In the genomic region with DNA sequence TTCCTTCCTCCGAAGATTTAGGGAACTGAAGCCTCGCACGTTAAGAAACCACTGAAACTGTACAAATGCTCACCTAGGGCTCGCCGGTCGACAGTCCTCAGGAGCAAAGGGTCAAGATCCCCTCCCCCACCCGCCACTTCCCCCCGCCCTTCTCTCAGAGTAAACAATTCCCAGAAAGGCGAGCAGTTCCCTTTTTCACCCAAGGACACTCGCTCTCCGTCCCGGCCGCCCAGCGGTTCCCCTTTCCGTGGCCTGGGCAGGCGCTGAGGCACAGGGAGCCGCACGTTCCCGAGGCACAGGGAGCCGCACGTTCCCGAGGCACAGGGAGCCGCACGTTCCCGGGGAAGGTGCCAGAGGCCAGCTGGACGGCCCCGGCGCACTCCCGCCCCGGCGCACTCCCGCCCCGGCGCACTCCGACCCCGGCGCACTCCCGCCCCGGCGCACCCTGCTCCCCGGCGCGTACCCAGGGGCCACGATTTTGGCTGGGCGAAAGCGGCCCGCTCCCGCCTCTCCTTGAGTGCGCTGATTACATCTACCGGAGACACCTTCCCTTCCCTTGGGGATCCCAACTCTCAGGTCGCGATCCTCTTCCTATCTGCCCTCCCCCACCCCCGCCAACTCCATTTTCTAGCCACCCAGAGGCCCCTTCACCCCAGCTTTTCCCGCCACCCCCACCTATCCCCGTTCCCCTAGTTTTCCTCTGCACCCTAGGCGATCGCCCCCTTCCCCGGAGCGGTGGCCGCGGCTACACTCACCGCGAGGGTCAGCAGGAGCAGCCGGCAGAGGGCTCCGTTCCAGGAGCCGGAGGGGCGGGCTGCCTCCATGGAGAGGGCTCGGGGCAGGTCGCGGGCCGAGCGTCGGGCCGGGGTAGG, we compare ENCODE assay signal across 9 cellular contexts. TPM values are rescaled to one million over a fixed set of nuclear protein-coding genes. Genes with fewer than 3 reads are reported as not detected.
DNase-seq lines count a peak whose midpoint lies in the region; ATAC-seq and TF ChIP-seq lines count a peak whose summit lies in the region.
"Had no signal": no experiment of that assay in that cellular context is flagged by ENCODE, and none has a peak within 500 bp of the region (broad histone marks: within the 10 kb centered on the region; RNA-seq: fewer than 3 reads in every experiment).

No MANE protein-coding gene starts in this region.

- no peaks in the 10 kb centered on the region for H3K9me3 ChIP-seq in NT2/D1 (ENCODE audit: insufficient read depth, low read length)
- H3K9me3 ChIP-seq in endodermal cell (ENCODE audit: control insufficient read depth, low read length): no peaks in the 10 kb centered on the region
- no peaks in the 10 kb centered on the region for H3K9me3 ChIP-seq in mucosa of descending colon
- no peaks in the 10 kb centered on the region for H3K9me3 ChIP-seq in vagina

- H3K27ac ChIP-seq in endodermal cell (ENCODE audit: low read depth, low read length) (peak overlapping the region; percentile 62), vagina (peak overlapping the region; percentile 77)

- peak overlapping the region; percentile 63 for H3K4me3 ChIP-seq in NT2/D1 (ENCODE audit: insufficient read length, low read depth)
- H3K4me3 ChIP-seq in endodermal cell (ENCODE audit: low read length): peak overlapping the region; percentile 92
- peak overlapping the region; percentile 66 for H3K4me3 ChIP-seq in mucosa of descending colon
- peak overlapping the region; percentile 52 to 56 for H3K4me3 ChIP-seq in vagina

- peak overlapping the region; percentile 98 for H3K27ac Mint-ChIP-seq in endodermal cell

- peak overlapping the region; percentile 85 for H3K9ac ChIP-seq in NT2/D1 (ENCODE audit: insufficient read length, low read depth)
- peak overlapping the region; percentile 84 for H3K9ac ChIP-seq in endodermal cell (ENCODE audit: extremely low read depth, low read length, poor library complexity, severe bottlenecking)

- intact Hi-C loops in mucosa of descending colon (cut with DNase I, micrococcal nuclease) (loop anchor here in 1 of 2 donors (5.0 kb wide), 1 partner anchor 101 kb away; no protein-coding TSS in a partner anchor), vagina (cut with DNase I) (no loop called here)

- H3K27me3 ChIP-seq in NT2/D1 (ENCODE audit: insufficient read depth, insufficient read length): no peaks in the 10 kb centered on the region
- H3K27me3 ChIP-seq in endodermal cell (ENCODE audit: control insufficient read depth, insufficient read depth, low read length, poor library complexity, severe bottlenecking): no peaks in the 10 kb centered on the region
- H3K27me3 ChIP-seq in vagina: no peaks in the 10 kb centered on the region

- no peaks in the 10 kb centered on the region for H3K4me1 ChIP-seq in NT2/D1 (ENCODE audit: insufficient read depth, insufficient read length)
- H3K4me1 ChIP-seq in endodermal cell (ENCODE audit: control insufficient read depth, insufficient read depth, low read length): no peaks in the 10 kb centered on the region
- H3K4me1 ChIP-seq in mucosa of descending colon (ENCODE audit: low read depth): peaks cover 11% of the 10 kb centered on the region
- no peaks in the 10 kb centered on the region for H3K4me1 ChIP-seq in vagina

- H3K36me3 Mint-ChIP-seq in endodermal cell (ENCODE audit: low read depth): peaks cover 3% of the 10 kb centered on the region

- H3K4me1 Mint-ChIP-seq in endodermal cell: peaks cover 34% of the 10 kb centered on the region

- ATAC-seq in GM19351 (IDR thresholded peaks at IDR 0.05; ENCODE audit: unreplicated experiment) (peak; percentile 44), mucosa of descending colon (peak; percentile 80), HG02642 (IDR thresholded peaks at IDR 0.05; ENCODE audit: poor library complexity, unreplicated experiment) (no peak)

- no peaks in the 10 kb centered on the region for H3K27me3 Mint-ChIP-seq in endodermal cell (ENCODE audit: insufficient read depth)

- no peak for TF ChIP-seq POLR2A in vagina (IDR thresholded peaks at IDR 0.05)

- H3K9me3 Mint-ChIP-seq in endodermal cell: no peaks in the 10 kb centered on the region

- H3K36me3 ChIP-seq in NT2/D1 (ENCODE audit: insufficient read depth, insufficient read length, low read length) (no peaks in the 10 kb centered on the region), endodermal cell (ENCODE audit: control insufficient read depth, insufficient read depth, low read length) (no peaks in the 10 kb centered on the region), mucosa of descending colon (ENCODE audit: low read depth) (no peaks in the 10 kb centered on the region), vagina (no peaks in the 10 kb centered on the region)

- H3K4me3 Mint-ChIP-seq in endodermal cell: peak overlapping the region; percentile 94

- peak; percentile 28 for DNase-seq in NT2/D1 (ENCODE audit: low read depth, low spot score)
- DNase-seq in endodermal cell: peak; percentile 92
- peak; percentile 81 to 88 (median 83) for DNase-seq in mucosa of descending colon
- no peak for DNase-seq in vagina (ENCODE audit: extremely low spot score in 2 of 2)
- no peak for DNase-seq in cortex of kidney (lab: John Stamatoyannopoulos, UW)
- no peak for DNase-seq in hepatic stellate cell (ENCODE audit: low spot score)
- DNase-seq: IMR-90 had no signal

- WGBS in endodermal cell (ENCODE audit: insufficient coverage in 1 of 2, insufficient read length in 1 of 2), 2 experiments: 0 to 1% methylated on average over 16 to 74 of the region's 74 CpGs

- TF ChIP-seq CTCF in endodermal cell (conservative IDR thresholded peaks at IDR 0.05): peak; percentile 58
- no peak for TF ChIP-seq CTCF in mucosa of descending colon (IDR thresholded peaks at IDR 0.05)
- TF ChIP-seq CTCF in vagina (IDR thresholded peaks at IDR 0.05): no peak

RNA-seq across cellular contexts. Expression of a gene that starts 0.8 kb away (rescaled TPM):
- total RNA-seq in endodermal cell: 10 to 100 TPM; 58.4 to 72.4 TPM
- polyA plus RNA-seq in endodermal cell (2013, experiment 1 of 2): 22.7 TPM
- 21.9 TPM for polyA plus RNA-seq in endodermal cell (2013, experiment 2 of 2)
- 100 to 1,000 TPM in 2 of 3 donors, 10 to 100 TPM in 1; 78.3 to 222 (median 141) TPM for total RNA-seq in mucosa of descending colon
- total RNA-seq in vagina: 108 TPM
- total RNA-seq: IMR-90 had no signal
- polyA plus RNA-seq: IMR-90 had no signal

RNA-seq across cellular contexts. Expression of a gene that starts 58.8 kb away (rescaled TPM):
- total RNA-seq in endodermal cell (under 1 TPM; 0.26 to 0.53 TPM), mucosa of descending colon (under 1 TPM in 2 of 3 donors, not detected in 1; 0.19 to 0.61 TPM), vagina (176 TPM)
- polyA plus RNA-seq in endodermal cell (2013, experiment 1 of 2): 1.6 TPM
- 1.0 TPM for polyA plus RNA-seq in endodermal cell (2013, experiment 2 of 2)

Comparison
In these comparisons a context has a peak if more than half of its experiments do, and no peak if none do; other contexts are left out.
1. DNase-seq: peak in NT2/D1 (single experiment), endodermal cell (single experiment) and mucosa of descending colon (3 of 3); none in vagina (0 of 2), cortex of kidney (single experiment) and hepatic stellate cell (single experiment).
2. RNA of a gene that starts 58.8 kb away (total RNA-seq): 176 TPM in vagina (single experiment); 0.26 to 0.53 TPM in endodermal cell and 0.19 to 0.61 TPM in mucosa of descending colon; every median in the first group is over 100 times any median in the second.
3. Peak in every context shown above with its lines, with median percentiles within 50 percentile points of each other: H3K4me3 ChIP-seq.